Comparison of ENCODE assay signal across 10 cellular contexts in the genomic region with DNA sequence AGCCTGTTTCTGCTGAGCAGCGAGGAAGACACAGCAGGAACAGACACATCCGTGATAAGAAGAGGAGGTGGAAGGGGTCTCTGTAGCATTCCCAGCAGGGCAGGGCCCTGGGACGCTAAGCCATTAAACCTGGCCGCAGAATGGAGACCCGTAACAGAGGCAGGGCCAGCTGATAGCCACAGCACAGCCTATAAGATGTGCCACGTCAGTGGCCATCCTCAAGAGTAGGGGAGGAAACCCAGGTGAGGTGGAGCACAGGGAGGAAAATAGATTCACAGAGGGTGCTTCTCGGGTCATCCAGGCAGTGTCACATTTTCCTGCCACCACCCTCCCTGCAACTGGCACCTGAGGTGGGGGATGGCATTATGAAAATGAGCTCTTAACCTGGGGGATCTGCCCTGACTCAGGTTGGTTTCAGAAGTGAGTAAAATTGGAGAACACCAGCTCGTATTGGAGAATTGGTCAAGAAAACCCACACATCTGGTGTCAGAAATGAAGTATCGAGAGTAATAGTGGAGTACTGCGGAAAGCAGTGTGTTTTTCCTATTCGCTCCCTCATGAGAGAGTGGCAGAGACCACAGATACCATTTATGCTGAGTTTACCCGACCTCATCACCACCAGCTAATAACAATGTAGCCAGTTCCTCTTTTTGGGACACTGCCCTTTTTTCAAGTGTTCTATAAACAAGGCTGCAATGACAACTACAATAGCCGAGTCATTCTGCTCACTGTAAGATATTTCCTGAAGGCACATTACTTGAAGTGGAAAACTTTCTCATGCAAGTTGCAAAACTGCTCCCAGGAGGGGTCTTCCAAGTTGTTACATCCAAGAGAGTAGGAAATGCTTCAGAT.
DNase-seq lines count a peak whose midpoint lies in the region; ATAC-seq and TF ChIP-seq lines count a peak whose summit lies in the region.
"Had no signal": no experiment of that assay in that cellular context is flagged by ENCODE, and none has a peak within 500 bp of the region (broad histone marks: within the 10 kb centered on the region; RNA-seq: fewer than 3 reads in every experiment).

No MANE protein-coding gene starts in this region.

- H3K4me2 ChIP-seq in mammary epithelial cell (ENCODE audit: insufficient read depth, low read depth, low read length), result no peak overlapping the region

- no peaks in the 10 kb centered on the region for H3K9me3 ChIP-seq in mammary epithelial cell (replicated peaks; ENCODE audit: insufficient read depth, low read length)

- H3K4me1 ChIP-seq in mammary epithelial cell (ENCODE audit: insufficient read depth, low read length), result no peaks in the 10 kb centered on the region
- H3K4me1 ChIP-seq: gastroesophageal sphincter had no signal

- no peaks in the 10 kb centered on the region for H4K20me1 ChIP-seq in mammary epithelial cell (ENCODE audit: insufficient read depth, low read length)

- H3K36me3 ChIP-seq in mammary epithelial cell (ENCODE audit: insufficient read depth, low read length), result no peaks in the 10 kb centered on the region
- H3K36me3 ChIP-seq: gastroesophageal sphincter had no signal

- no peak overlapping the region for H2AFZ ChIP-seq in mammary epithelial cell (ENCODE audit: low read depth, low read length)

- peaks cover 2% of the 10 kb centered on the region for H3K27me3 ChIP-seq in mammary epithelial cell (ENCODE audit: insufficient read depth, low read length)
- H3K27me3 ChIP-seq: gastroesophageal sphincter had no signal

- peak; percentile 2 for DNase-seq in SKM-1 (lab: John Stamatoyannopoulos, UW; ENCODE audit: unreplicated experiment)
- DNase-seq in SKM-1 treated with dmso at 0.1 percent for 144 hours (lab: John Stamatoyannopoulos, UW; ENCODE audit: unreplicated experiment), result no peak
- peak; percentile 5 for DNase-seq in NOMO-1 treated with dmso at 0.1 percent for 144 hours (lab: John Stamatoyannopoulos, UW; ENCODE audit: unreplicated experiment)
- peak; percentile 24 for DNase-seq in superior temporal gyrus (ENCODE audit: extremely low spot score)
- no peak for DNase-seq in mammary epithelial cell
- DNase-seq in DMS 273 treated with DMSO at 0.1 percent for 48 hours (lab: John Stamatoyannopoulos, UW), result no peak
- no peak for DNase-seq in effector CD4-positive, alpha-beta T cell
- DNase-seq: ACHN had no signal

- no TSS peak for BruUV-seq in mammary epithelial cell (replicated peaks; lab: Mats Ljungman, UMichigan)

- CTCF ChIA-PET in mammary epithelial cell (lab: Charles Lee; ENCODE audit: low non-redundant PET), result no interaction called here

- TF ChIP-seq CTCF in mammary epithelial cell (conservative IDR thresholded peaks at IDR 0.05 in 1 of 2, IDR thresholded peaks at IDR 0.05 in 1 of 2; ENCODE audit: extremely low read depth in 1 of 2, insufficient read depth in 1 of 2, low read depth in 1 of 2, low read length in 2 of 2), result no peak

- WGBS in mammary epithelial cell (ENCODE audit: low coverage, missing lambda C conversion rate), result 76% methylated on average over 11 of the region's 13 CpGs

- ATAC-seq in HG02885 (IDR thresholded peaks at IDR 0.05; ENCODE audit: poor library complexity, unreplicated experiment), result peak; percentile 93
- ATAC-seq: gastroesophageal sphincter had no signal

- no peak overlapping the region for H3K27ac ChIP-seq in mammary epithelial cell (ENCODE audit: insufficient read depth, low read depth, low read length)
- H3K27ac ChIP-seq: gastroesophageal sphincter had no signal

- no peaks in the 10 kb centered on the region for H3K79me2 ChIP-seq in mammary epithelial cell (ENCODE audit: insufficient read depth, low read length)

- no peak overlapping the region for H3K9ac ChIP-seq in mammary epithelial cell (ENCODE audit: insufficient read depth, low read length)

- H3K4me3 ChIP-seq in mammary epithelial cell (replicated peaks in 1 of 3; ENCODE audit: insufficient read depth in 1 of 3, low read depth in 2 of 3, low read length in 3 of 3), result no peak overlapping the region
- H3K4me3 ChIP-seq: gastroesophageal sphincter had no signal

- dilution Hi-C loops in mammary epithelial cell (cut with HindIII; ENCODE audit: low sequenced_read_pairs), result loop anchor here (25.0 kb wide), 1 partner anchor 94 kb away; a partner anchor contains a TSS

- in situ Hi-C loops in mammary epithelial cell (cut with MboI; ENCODE audit: low sequenced_read_pairs in 2 of 2), result no loop called here

- intact Hi-C loops in mammary epithelial cell (cut with micrococcal nuclease), result no loop called here

Comparison
In these comparisons a context has a peak if more than half of its experiments do, and no peak if none do; other contexts are left out.
1. DNase-seq: peak in SKM-1 (single experiment), NOMO-1 treated with dmso at 0.1 percent for 144 hours (single experiment) and superior temporal gyrus (single experiment); none in SKM-1 treated with dmso at 0.1 percent for 144 hours (single experiment), mammary epithelial cell (single experiment), DMS 273 treated with DMSO at 0.1 percent for 48 hours (single experiment) and effector CD4-positive, alpha-beta T cell (single experiment).